In the genomic region with DNA sequence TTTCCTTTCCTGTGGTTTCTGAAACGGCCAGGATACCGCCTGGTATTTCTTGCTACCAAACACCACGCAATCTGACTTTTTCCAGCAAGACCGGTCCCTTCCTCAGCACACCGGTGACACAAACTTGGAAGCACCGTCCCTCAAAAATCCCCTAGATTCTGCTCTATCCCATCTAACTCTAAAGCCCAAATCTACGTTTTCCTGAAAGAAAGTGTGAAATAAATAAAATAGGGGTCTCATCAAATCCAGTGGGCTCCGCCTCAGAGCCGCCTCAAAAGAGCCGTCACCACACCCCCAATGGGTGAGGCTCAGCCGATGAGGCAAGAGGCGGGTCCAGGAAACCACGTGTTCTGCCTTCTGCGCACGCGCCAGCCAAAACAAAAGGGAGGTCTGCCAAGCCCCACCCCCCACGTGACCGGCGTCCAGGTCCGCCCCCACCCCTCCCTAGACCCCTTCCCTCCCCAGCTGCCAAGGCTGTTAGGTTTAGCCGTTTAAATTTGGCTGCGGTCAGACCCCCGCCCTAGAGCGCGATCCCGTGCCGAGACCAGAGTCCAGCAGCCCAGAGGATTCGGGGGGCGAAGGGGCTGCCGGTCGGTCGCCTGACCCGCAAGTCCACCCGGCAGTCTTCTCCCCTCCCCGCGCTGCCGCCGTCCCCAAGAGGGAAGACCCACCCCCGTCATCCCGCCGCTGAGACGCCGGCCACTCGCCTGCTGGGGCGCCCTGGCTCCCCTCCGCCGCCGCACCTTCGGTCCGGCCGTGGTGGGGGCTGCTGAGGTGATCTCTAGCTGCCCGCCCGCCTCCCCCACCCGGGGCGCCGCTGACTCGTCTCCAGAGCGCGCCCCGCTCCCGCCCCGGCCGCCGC, we compare ENCODE assay signal across 1 cellular context.
TF ChIP-seq lines count a peak whose summit lies in the region.

No MANE protein-coding gene starts in this region.

TF ChIP-seq in HepG2, 621 proteins besides CTCF, POLR2A, EP300 and RAD21 (continued from another document and continues in another):
- TF ChIP-seq, protein P1, sequence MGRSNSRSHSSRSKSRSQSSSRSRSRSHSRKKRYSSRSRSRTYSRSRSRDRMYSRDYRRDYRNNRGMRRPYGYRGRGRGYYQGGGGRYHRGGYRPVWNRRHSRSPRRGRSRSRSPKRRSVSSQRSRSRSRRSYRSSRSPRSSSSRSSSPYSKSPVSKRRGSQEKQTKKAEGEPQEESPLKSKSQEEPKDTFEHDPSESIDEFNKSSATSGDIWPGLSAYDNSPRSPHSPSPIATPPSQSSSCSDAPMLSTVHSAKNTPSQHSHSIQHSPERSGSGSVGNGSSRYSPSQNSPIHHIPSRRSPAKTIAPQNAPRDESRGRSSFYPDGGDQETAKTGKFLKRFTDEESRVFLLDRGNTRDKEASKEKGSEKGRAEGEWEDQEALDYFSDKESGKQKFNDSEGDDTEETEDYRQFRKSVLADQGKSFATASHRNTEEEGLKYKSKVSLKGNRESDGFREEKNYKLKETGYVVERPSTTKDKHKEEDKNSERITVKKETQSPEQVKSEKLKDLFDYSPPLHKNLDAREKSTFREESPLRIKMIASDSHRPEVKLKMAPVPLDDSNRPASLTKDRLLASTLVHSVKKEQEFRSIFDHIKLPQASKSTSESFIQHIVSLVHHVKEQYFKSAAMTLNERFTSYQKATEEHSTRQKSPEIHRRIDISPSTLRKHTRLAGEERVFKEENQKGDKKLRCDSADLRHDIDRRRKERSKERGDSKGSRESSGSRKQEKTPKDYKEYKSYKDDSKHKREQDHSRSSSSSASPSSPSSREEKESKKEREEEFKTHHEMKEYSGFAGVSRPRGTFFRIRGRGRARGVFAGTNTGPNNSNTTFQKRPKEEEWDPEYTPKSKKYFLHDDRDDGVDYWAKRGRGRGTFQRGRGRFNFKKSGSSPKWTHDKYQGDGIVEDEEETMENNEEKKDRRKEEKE (IDR thresholded peaks at IDR 0.05): no peak
- TF ChIP-seq ZNF331 (CRISPR knock-in tag; IDR thresholded peaks at IDR 0.05) (peak; percentile 66; the same call in 1 of the 2 replicates), ZSCAN31 (CRISPR knock-in tag; IDR thresholded peaks at IDR 0.05; ENCODE audit: low read depth) (no peak), HOXA3 (CRISPR knock-in tag; IDR thresholded peaks at IDR 0.05) (0 out of 2 replicates have a peak, but pooled peaks have one; percentile 19), ZNF562 (CRISPR knock-in tag; IDR thresholded peaks at IDR 0.05; ENCODE audit: borderline replicate concordance) (no peak), CSRNP1 (CRISPR knock-in tag; IDR thresholded peaks at IDR 0.05) (peak; percentile 33; the same call in 1 of the 2 replicates), HOXD1 (CRISPR knock-in tag; IDR thresholded peaks at IDR 0.05) (no peak), RCOR2 (CRISPR knock-in tag; IDR thresholded peaks at IDR 0.05) (0 out of 2 replicates have a peak, but pooled peaks have one; percentile 35), ZKSCAN8 (CRISPR knock-in tag; IDR thresholded peaks at IDR 0.05; ENCODE audit: borderline replicate concordance) (no peak; the same call in 1 of the 2 replicates), GATAD2A (CRISPR knock-in tag; IDR thresholded peaks at IDR 0.05) (peak; percentile 61), ZNF383 (CRISPR knock-in tag; IDR thresholded peaks at IDR 0.05; ENCODE audit: borderline replicate concordance) (no peak), PLRG1 (conservative IDR thresholded peaks at IDR 0.05) (no peak), NFE2L2 (IDR thresholded peaks at IDR 0.05; ENCODE audit: low read length) (no peak), ZNF652 (CRISPR knock-in tag; IDR thresholded peaks at IDR 0.05; ENCODE audit: borderline replicate concordance, low read depth) (no peak), ZNF160 (CRISPR knock-in tag; IDR thresholded peaks at IDR 0.05) (0 out of 2 replicates have a peak, but pooled peaks have one; percentile 50), MED8 (CRISPR knock-in tag; IDR thresholded peaks at IDR 0.05; ENCODE audit: insufficient replicate concordance) (no peak), NFE2 (CRISPR knock-in tag; IDR thresholded peaks at IDR 0.05) (no peak), POLR2AphosphoS2 (IDR thresholded peaks at IDR 0.05; ENCODE audit: low read depth, low read length) (no peak), SIN3A (IDR thresholded peaks at IDR 0.05; ENCODE audit: borderline replicate concordance, low read depth, low read length) (peak; percentile 39; the same call in 1 of the 2 replicates), ZNF501 (CRISPR knock-in tag; IDR thresholded peaks at IDR 0.05) (peak; percentile 70), RBM22 (optimal IDR thresholded peaks at IDR 0.05; ENCODE audit: low read length) (no peak), ATRX (CRISPR knock-in tag; IDR thresholded peaks at IDR 0.05; ENCODE audit: borderline replicate concordance) (no peak), POLR2G (IDR thresholded peaks at IDR 0.05; ENCODE audit: low read depth, low read length) (peak; percentile 62; the same call in 1 of the 2 replicates), ZNF136 (CRISPR knock-in tag; IDR thresholded peaks at IDR 0.05; ENCODE audit: low read depth) (no peak; the same call in none of the 2 replicates), ZNF256 (CRISPR knock-in tag; conservative IDR thresholded peaks at IDR 0.05) (peak; percentile 82; the same call in 1 of the 2 replicates), HES4 (CRISPR knock-in tag; IDR thresholded peaks at IDR 0.05; ENCODE audit: borderline replicate concordance) (no peak), RARG (CRISPR knock-in tag; IDR thresholded peaks at IDR 0.05; ENCODE audit: low read depth) (0 out of 2 replicates have a peak, but pooled peaks have one; percentile 17), ZNF772 (CRISPR knock-in tag; IDR thresholded peaks at IDR 0.05) (no peak), ZSCAN22 (CRISPR knock-in tag; IDR thresholded peaks at IDR 0.05) (0 out of 2 replicates have a peak, but pooled peaks have one; percentile 20), ZNF776 (CRISPR knock-in tag; IDR thresholded peaks at IDR 0.05) (no peak), ZNF432 (CRISPR knock-in tag; IDR thresholded peaks at IDR 0.05; ENCODE audit: borderline replicate concordance) (no peak), HMG20B (CRISPR knock-in tag; conservative IDR thresholded peaks at IDR 0.05) (no peak; the same call in 1 of the 2 replicates), ZNF878 (CRISPR knock-in tag; IDR thresholded peaks at IDR 0.05) (0 out of 2 replicates have a peak, but pooled peaks have one; percentile 46), SP4 (CRISPR knock-in tag; IDR thresholded peaks at IDR 0.05) (no peak), NFIB (CRISPR knock-in tag; IDR thresholded peaks at IDR 0.05; ENCODE audit: borderline replicate concordance) (no peak), AFF4 (CRISPR knock-in tag; IDR thresholded peaks at IDR 0.05) (no peak; the same call in 1 of the 2 replicates), FOXO4 (CRISPR knock-in tag; conservative IDR thresholded peaks at IDR 0.05) (no peak), SRF (IDR thresholded peaks at IDR 0.05; ENCODE audit: low read depth, low read length) (no peak), AHR (CRISPR knock-in tag; IDR thresholded peaks at IDR 0.05) (no peak; the same call in 1 of the 2 replicates), ERF (CRISPR knock-in tag; IDR thresholded peaks at IDR 0.05) (peak; percentile 84; the same call in 1 of the 2 replicates), ZBTB7B (CRISPR knock-in tag; IDR thresholded peaks at IDR 0.05) (peak; percentile 48; the same call in 1 of the 2 replicates), ATF1 (CRISPR knock-in tag; IDR thresholded peaks at IDR 0.05) (no peak), SALL1 (CRISPR knock-in tag; IDR thresholded peaks at IDR 0.05) (no peak; the same call in none of the 2 replicates), ZNF564 (CRISPR knock-in tag; IDR thresholded peaks at IDR 0.05) (peak; percentile 21; the same call in 1 of the 2 replicates), SP140L (CRISPR knock-in tag; IDR thresholded peaks at IDR 0.05; ENCODE audit: borderline replicate concordance) (no peak), RFX3 (CRISPR knock-in tag; IDR thresholded peaks at IDR 0.05) (no peak), SMYD3 (CRISPR knock-in tag; IDR thresholded peaks at IDR 0.05) (no peak; the same call in 1 of the 2 replicates), GFI1 (CRISPR knock-in tag; IDR thresholded peaks at IDR 0.05; ENCODE audit: borderline replicate concordance) (no peak), HOXA5 (CRISPR knock-in tag; IDR thresholded peaks at IDR 0.05) (peak; percentile 77; the same call in 1 of the 2 replicates), ZNF7 (CRISPR knock-in tag; IDR thresholded peaks at IDR 0.05) (no peak), ZNF557 (CRISPR knock-in tag; IDR thresholded peaks at IDR 0.05) (no peak), NCOR1 (IDR thresholded peaks at IDR 0.05; ENCODE audit: borderline replicate concordance, low read length) (no peak)
- TF ChIP-seq, protein P2, sequence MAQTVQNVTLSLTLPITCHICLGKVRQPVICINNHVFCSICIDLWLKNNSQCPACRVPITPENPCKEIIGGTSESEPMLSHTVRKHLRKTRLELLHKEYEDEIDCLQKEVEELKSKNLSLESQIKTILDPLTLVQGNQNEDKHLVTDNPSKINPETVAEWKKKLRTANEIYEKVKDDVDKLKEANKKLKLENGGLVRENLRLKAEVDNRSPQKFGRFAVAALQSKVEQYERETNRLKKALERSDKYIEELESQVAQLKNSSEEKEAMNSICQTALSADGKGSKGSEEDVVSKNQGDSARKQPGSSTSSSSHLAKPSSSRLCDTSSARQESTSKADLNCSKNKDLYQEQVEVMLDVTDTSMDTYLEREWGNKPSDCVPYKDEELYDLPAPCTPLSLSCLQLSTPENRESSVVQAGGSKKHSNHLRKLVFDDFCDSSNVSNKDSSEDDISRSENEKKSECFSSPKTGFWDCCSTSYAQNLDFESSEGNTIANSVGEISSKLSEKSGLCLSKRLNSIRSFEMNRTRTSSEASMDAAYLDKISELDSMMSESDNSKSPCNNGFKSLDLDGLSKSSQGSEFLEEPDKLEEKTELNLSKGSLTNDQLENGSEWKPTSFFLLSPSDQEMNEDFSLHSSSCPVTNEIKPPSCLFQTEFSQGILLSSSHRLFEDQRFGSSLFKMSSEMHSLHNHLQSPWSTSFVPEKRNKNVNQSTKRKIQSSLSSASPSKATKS (CRISPR knock-in tag; IDR thresholded peaks at IDR 0.05): no peak
- TF ChIP-seq, protein P3, sequence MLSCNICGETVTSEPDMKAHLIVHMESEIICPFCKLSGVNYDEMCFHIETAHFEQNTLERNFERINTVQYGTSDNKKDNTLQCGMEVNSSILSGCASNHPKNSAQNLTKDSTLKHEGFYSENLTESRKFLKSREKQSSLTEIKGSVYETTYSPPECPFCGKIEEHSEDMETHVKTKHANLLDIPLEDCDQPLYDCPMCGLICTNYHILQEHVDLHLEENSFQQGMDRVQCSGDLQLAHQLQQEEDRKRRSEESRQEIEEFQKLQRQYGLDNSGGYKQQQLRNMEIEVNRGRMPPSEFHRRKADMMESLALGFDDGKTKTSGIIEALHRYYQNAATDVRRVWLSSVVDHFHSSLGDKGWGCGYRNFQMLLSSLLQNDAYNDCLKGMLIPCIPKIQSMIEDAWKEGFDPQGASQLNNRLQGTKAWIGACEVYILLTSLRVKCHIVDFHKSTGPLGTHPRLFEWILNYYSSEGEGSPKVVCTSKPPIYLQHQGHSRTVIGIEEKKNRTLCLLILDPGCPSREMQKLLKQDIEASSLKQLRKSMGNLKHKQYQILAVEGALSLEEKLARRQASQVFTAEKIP (CRISPR knock-in tag; IDR thresholded peaks at IDR 0.05; ENCODE audit: borderline replicate concordance): no peak
- TF ChIP-seq, protein P4, sequence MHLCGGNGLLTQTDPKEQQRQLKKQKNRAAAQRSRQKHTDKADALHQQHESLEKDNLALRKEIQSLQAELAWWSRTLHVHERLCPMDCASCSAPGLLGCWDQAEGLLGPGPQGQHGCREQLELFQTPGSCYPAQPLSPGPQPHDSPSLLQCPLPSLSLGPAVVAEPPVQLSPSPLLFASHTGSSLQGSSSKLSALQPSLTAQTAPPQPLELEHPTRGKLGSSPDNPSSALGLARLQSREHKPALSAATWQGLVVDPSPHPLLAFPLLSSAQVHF (CRISPR knock-in tag; IDR thresholded peaks at IDR 0.05): no peak
